In the genomic region with DNA sequence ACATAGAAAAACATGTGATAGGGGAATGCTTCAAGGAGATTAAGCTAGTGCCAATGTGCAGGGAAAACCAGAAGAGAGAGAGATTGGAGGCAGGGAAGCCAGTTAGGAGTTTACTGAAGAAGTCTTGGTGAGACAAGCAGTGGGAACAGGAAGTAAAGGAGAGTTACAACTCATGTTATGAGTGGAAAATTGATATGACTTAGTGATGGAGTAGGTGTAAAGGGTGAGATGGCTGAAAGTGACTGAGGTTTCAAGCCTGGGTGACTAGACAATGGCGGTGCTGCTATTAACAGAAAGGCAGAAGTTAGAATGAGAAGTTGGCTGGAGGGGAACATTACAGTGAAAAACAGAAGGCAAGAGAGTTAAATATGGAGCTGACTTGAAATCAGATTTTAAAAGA, we compare ENCODE assay signal across 11 cellular contexts. TPM values are rescaled to one million over a fixed set of nuclear protein-coding genes. Genes with fewer than 3 reads are reported as not detected.
DNase-seq lines count a peak whose midpoint lies in the region; ATAC-seq, FAIRE-seq and TF ChIP-seq lines count a peak whose summit lies in the region.
"Had no signal": no experiment of that assay in that cellular context is flagged by ENCODE, and none has a peak within 500 bp of the region (broad histone marks: within the 10 kb centered on the region; RNA-seq: fewer than 3 reads in every experiment).

No MANE protein-coding gene starts in this region.

- H3K4me1 Mint-ChIP-seq in CD8-positive, alpha-beta T cell (ENCODE audit: low read depth) = peaks cover 15% of the 10 kb centered on the region

- no peaks in the 10 kb centered on the region for H3K27me3 ChIP-seq in CD8-positive, alpha-beta T cell (ENCODE audit: insufficient read depth, low read length)

- H3K36me3 ChIP-seq in CD8-positive, alpha-beta T cell (ENCODE audit: insufficient read depth, low read length) = no peaks in the 10 kb centered on the region

- TF ChIP-seq POLR2A in GM12892 (IDR thresholded peaks at IDR 0.05; ENCODE audit: low read depth, low read length) = 0 out of 2 replicates have a peak, but pooled peaks have one; percentile 22

- intact Hi-C loops in CD8-positive, alpha-beta T cell (cut with DNase I, micrococcal nuclease) = loop anchor here in 1 of 2 experiments (5.0 kb wide), 1 partner anchor 89 kb away; the partner anchor contains the start of genes CCDC142 and TTC31

- DNase-seq in GM12892 (ENCODE audit: insufficient read length) = no peak
- peak; percentile 32 for DNase-seq in NAMALWA (ENCODE audit: low spot score)
- DNase-seq in NCI-H146 treated with DMSO at 0.1 percent for 48 hours (lab: John Stamatoyannopoulos, UW; ENCODE audit: unreplicated experiment) = no peak
- DNase-seq in stimulated activated naive CD4-positive, alpha-beta T cell treated with Interleukin-2 at 50 U/mL for 16 hours (lab: John Stamatoyannopoulos, UW) = no peak
- no peak for DNase-seq in CD8-positive, alpha-beta T cell
- no peak for DNase-seq in LoVo (ENCODE audit: low spot score)
- DNase-seq: DMS153, NCI-H2171 treated with DMSO at 0.1 percent for 48 hours had no signal

- H3K9me3 ChIP-seq in CD8-positive, alpha-beta T cell (ENCODE audit: low read length) = no peaks in the 10 kb centered on the region

- peaks cover 9% of the 10 kb centered on the region for H3K27me3 Mint-ChIP-seq in CD8-positive, alpha-beta T cell (ENCODE audit: low read depth)

- POLR2A ChIA-PET in CD8-positive, alpha-beta T cell (lab: Charles Lee) = no interaction called here

- CTCF ChIA-PET in CD8-positive, alpha-beta T cell (lab: Charles Lee) = interaction anchor here (1.3 kb wide), 1 partner anchor 16 kb away, joined by 3 read pairs; no protein-coding TSS in a partner anchor

- no peak overlapping the region for H3K27ac ChIP-seq in CD8-positive, alpha-beta T cell (ENCODE audit: low read depth, low read length)

- no peak overlapping the region for H3K4me3 Mint-ChIP-seq in CD8-positive, alpha-beta T cell

- no peaks in the 10 kb centered on the region for H3K9me3 Mint-ChIP-seq in CD8-positive, alpha-beta T cell

- H3K4me3 ChIP-seq in CD8-positive, alpha-beta T cell (ENCODE audit: low read depth, low read length) = no peak overlapping the region

- TF ChIP-seq CTCF in CD8-positive, alpha-beta T cell (IDR thresholded peaks at IDR 0.05) = no peak

- no peak overlapping the region for H3K27ac Mint-ChIP-seq in CD8-positive, alpha-beta T cell

- peaks cover 14% of the 10 kb centered on the region for H3K4me1 ChIP-seq in CD8-positive, alpha-beta T cell (ENCODE audit: insufficient read depth, low read length)

- no peaks in the 10 kb centered on the region for H3K36me3 Mint-ChIP-seq in CD8-positive, alpha-beta T cell

- peak; percentile 96 for FAIRE-seq in GM12892 (lab: Jason Lieb, UNC)

- peak; percentile 65 for ATAC-seq in GM19025 (IDR thresholded peaks at IDR 0.05; ENCODE audit: low read depth, unreplicated experiment)
- ATAC-seq in HG02870 (IDR thresholded peaks at IDR 0.05; ENCODE audit: unreplicated experiment) = peak; percentile 79
- ATAC-seq in CD8-positive, alpha-beta T cell = no peak
- ATAC-seq: esophagus mucosa had no signal

RNA-seq across cellular contexts. Expression of gene DOK1, which starts 16.5 kb away (rescaled TPM):
- 30.5 TPM for polyA plus RNA-seq in GM12892 (2012; ENCODE audit: missing spikeins)
- total RNA-seq in CD8-positive, alpha-beta T cell = 1 to 10 TPM; 5.2 to 5.3 TPM

RNA-seq across cellular contexts. Expression of gene LOXL3, which starts 17.3 kb away (rescaled TPM):
- 21.0 TPM for polyA plus RNA-seq in GM12892 (2012; ENCODE audit: missing spikeins)
- not detected for total RNA-seq in CD8-positive, alpha-beta T cell

RNA-seq across cellular contexts. Expression of gene HTRA2, which starts 41.3 kb away (rescaled TPM):
- polyA plus RNA-seq in GM12892 (2012; ENCODE audit: missing spikeins) = 56.6 TPM
- total RNA-seq in CD8-positive, alpha-beta T cell = 10 to 100 TPM; 15.7 TPM

RNA-seq across cellular contexts. Expression of gene AUP1, which starts 41.6 kb away (rescaled TPM):
- polyA plus RNA-seq in GM12892 (2012; ENCODE audit: missing spikeins) = 82.7 TPM
- 100 to 1,000 TPM; 201 to 202 TPM for total RNA-seq in CD8-positive, alpha-beta T cell

RNA-seq across cellular contexts. Expression of gene DQX1, which starts 45.0 kb away (rescaled TPM):
- polyA plus RNA-seq in GM12892 (2012; ENCODE audit: missing spikeins) = 0.93 TPM
- under 1 TPM in 1 of 2 experiments, not detected in 1; 0.17 TPM for total RNA-seq in CD8-positive, alpha-beta T cell
